In the genomic region with DNA sequence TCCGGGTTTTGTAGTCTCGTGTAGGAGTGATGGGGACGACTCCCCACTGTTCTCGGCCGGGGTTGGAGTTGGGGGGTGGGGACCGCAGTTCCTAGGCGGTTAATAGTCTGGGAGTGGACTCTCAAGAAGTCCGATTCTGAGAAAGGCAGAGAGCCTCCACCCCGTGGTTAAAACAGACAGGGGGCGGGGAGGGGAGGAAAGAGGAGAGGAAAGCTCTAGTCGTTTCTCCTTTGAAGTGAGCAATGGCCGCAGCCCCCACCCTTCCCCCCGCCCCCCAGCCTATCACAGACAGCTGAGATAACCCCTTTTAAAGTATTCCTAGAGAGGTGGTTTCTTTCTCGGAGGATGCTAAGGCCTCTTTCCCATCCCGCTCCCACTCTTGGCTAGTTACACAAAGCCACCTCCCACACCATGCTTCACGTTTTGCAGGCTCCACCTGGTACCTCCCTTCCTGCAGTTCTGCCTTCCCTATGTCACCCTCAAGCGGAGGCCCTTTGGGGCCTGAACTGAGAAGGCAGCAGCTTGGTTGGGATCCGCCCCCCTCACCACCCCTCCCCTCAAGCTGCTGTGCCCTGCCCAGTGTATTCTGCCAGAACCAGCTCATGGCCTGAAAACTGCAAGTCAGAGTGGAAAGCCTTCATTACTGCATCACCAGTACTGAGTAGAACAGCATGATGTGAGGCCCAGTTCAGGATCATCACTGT, we compare ENCODE assay signal across 8 cellular contexts. TPM values are rescaled to one million over a fixed set of nuclear protein-coding genes. Genes with fewer than 3 reads are reported as not detected.
DNase-seq lines count a peak whose midpoint lies in the region; ATAC-seq and TF ChIP-seq lines count a peak whose summit lies in the region.

No MANE protein-coding gene starts in this region.

- H3K27ac ChIP-seq in MM.1S (ENCODE audit: low read length), result peak overlapping the region; percentile 42; the same call in 1 of the 2 replicates
- peak overlapping the region; percentile 93 for H3K27ac ChIP-seq in effector memory CD4-positive, alpha-beta T cell (ENCODE audit: insufficient read depth, low read length, poor library complexity, severe bottlenecking)

- no peaks in the 10 kb centered on the region for H3K27me3 Mint-ChIP-seq in stimulated activated naive CD8-positive, alpha-beta T cell treated with anti-CD3 and anti-CD28 coated beads, Interleukin-15, amount 100 ng/mL, for 72 hours

- peak overlapping the region; percentile 89 for H3K4me2 ChIP-seq in MM.1S (ENCODE audit: low read depth, low read length)

- peak; percentile 2 for ATAC-seq in stimulated activated naive CD8-positive, alpha-beta T cell treated with anti-CD3 and anti-CD28 coated beads, Interleukin-15, amount 100 ng/mL, for 72 hours
- ATAC-seq in HG02970 (IDR thresholded peaks at IDR 0.05; ENCODE audit: low FRiP score, unreplicated experiment), result no peak

- peak overlapping the region; percentile 87 for H3K4me3 ChIP-seq in MM.1S (ENCODE audit: low read length)
- H3K4me3 ChIP-seq in effector memory CD4-positive, alpha-beta T cell (ENCODE audit: insufficient read depth, low read depth, low read length, poor library complexity, severe bottlenecking), result peak overlapping the region; percentile 87
- peak overlapping the region; percentile 74 for H3K4me3 ChIP-seq in mononuclear cell (ENCODE audit: low read length)

- H3K9ac ChIP-seq in MM.1S (ENCODE audit: low read length), result peak overlapping the region; percentile 52

- no peaks in the 10 kb centered on the region for H4K20me1 ChIP-seq in MM.1S (ENCODE audit: insufficient read depth, low read length)

- no peaks in the 10 kb centered on the region for H3K27me3 ChIP-seq in MM.1S (replicated peaks; ENCODE audit: insufficient read depth, low read length)
- H3K27me3 ChIP-seq in effector memory CD4-positive, alpha-beta T cell (replicated peaks; ENCODE audit: control insufficient read depth, insufficient read depth, low read length, poor library complexity, severe bottlenecking), result no peaks in the 10 kb centered on the region
- no peaks in the 10 kb centered on the region for H3K27me3 ChIP-seq in mononuclear cell (ENCODE audit: insufficient read depth, low read length)

- peak; percentile 86 for DNase-seq in DMS 273 (lab: John Stamatoyannopoulos, UW; ENCODE audit: unreplicated experiment)
- DNase-seq in MM.1S, result peak; percentile 63
- DNase-seq in activated CD4-positive, alpha-beta T cell treated with anti-CD3 and anti-CD28 coated beads, Interleukin-2, amount 50 U/mL, for 1 hour, result peak; percentile 54
- DNase-seq in effector memory CD4-positive, alpha-beta T cell, result peak; percentile 24 to 59 (median 53)
- DNase-seq in stimulated activated naive CD8-positive, alpha-beta T cell treated with anti-CD3 and anti-CD28 coated beads, Interleukin-15, amount 100 ng/mL, for 72 hours, result peak; percentile 40 to 68
- DNase-seq in NCI-H1436 treated with DMSO at 0.1 percent for 48 hours (lab: John Stamatoyannopoulos, UW), result no peak

- H3F3A ChIP-seq in MM.1S (ENCODE audit: insufficient read depth, low read length), result peaks cover 10% of the 10 kb centered on the region

- TF ChIP-seq CTCF in MM.1S (IDR thresholded peaks at IDR 0.05; ENCODE audit: low read length), result no peak

- H3K36me3 ChIP-seq in MM.1S (replicated peaks; ENCODE audit: insufficient read depth, low read length), result peaks cover 6% of the 10 kb centered on the region
- peaks cover 24% of the 10 kb centered on the region for H3K36me3 ChIP-seq in effector memory CD4-positive, alpha-beta T cell (ENCODE audit: control insufficient read depth, insufficient read depth, low read length)

- H2AFZ ChIP-seq in MM.1S (ENCODE audit: low read length), result no peak overlapping the region

- peaks cover 60% of the 10 kb centered on the region for H3K79me2 ChIP-seq in MM.1S (ENCODE audit: low read length)

- H3K9me2 ChIP-seq in MM.1S (replicated peaks; ENCODE audit: insufficient read depth, low read length), result no peaks in the 10 kb centered on the region

- peaks cover 38% of the 10 kb centered on the region for H3K4me1 Mint-ChIP-seq in stimulated activated naive CD8-positive, alpha-beta T cell treated with anti-CD3 and anti-CD28 coated beads, Interleukin-15, amount 100 ng/mL, for 72 hours

- peaks cover 28% of the 10 kb centered on the region for H3K4me1 ChIP-seq in MM.1S (ENCODE audit: low read length)
- peaks cover 23% of the 10 kb centered on the region for H3K4me1 ChIP-seq in effector memory CD4-positive, alpha-beta T cell (ENCODE audit: control insufficient read depth, insufficient read depth, low read length, poor library complexity, severe bottlenecking)
- H3K4me1 ChIP-seq in mononuclear cell (ENCODE audit: insufficient read depth, low read length), result peaks cover 39% of the 10 kb centered on the region

- no peaks in the 10 kb centered on the region for H3K9me3 ChIP-seq in MM.1S (replicated peaks; ENCODE audit: insufficient read depth, low read length)
- H3K9me3 ChIP-seq in effector memory CD4-positive, alpha-beta T cell (ENCODE audit: control insufficient read depth, low read length), result no peaks in the 10 kb centered on the region
- H3K9me3 ChIP-seq in mononuclear cell (ENCODE audit: low read depth, low read length), result no peaks in the 10 kb centered on the region

- peak overlapping the region; percentile 92 to 97 for H3K4me3 Mint-ChIP-seq in stimulated activated naive CD8-positive, alpha-beta T cell treated with anti-CD3 and anti-CD28 coated beads, Interleukin-15, amount 100 ng/mL, for 72 hours

- no peaks in the 10 kb centered on the region for H3K9me3 Mint-ChIP-seq in stimulated activated naive CD8-positive, alpha-beta T cell treated with anti-CD3 and anti-CD28 coated beads, Interleukin-15, amount 100 ng/mL, for 72 hours

- H3K27ac Mint-ChIP-seq in stimulated activated naive CD8-positive, alpha-beta T cell treated with anti-CD3 and anti-CD28 coated beads, Interleukin-15, amount 100 ng/mL, for 72 hours, result peak overlapping the region; percentile 96 to 99

RNA-seq across cellular contexts. Expression of gene USP5, which starts 0.9 kb away (rescaled TPM):
- total RNA-seq in mononuclear cell, result 16.4 TPM

RNA-seq across cellular contexts. Expression of gene CDCA3, which starts 1.7 kb away (rescaled TPM):
- total RNA-seq in mononuclear cell, result 0.10 TPM

RNA-seq across cellular contexts. Expression of gene GNB3, which starts 12.1 kb away (rescaled TPM):
- 0.21 TPM for total RNA-seq in mononuclear cell

RNA-seq across cellular contexts. Expression of gene TPI1, which starts 14.5 kb away (rescaled TPM):
- total RNA-seq in mononuclear cell, result 202 TPM

RNA-seq across cellular contexts. Expression of gene SPSB2, which starts 20.3 kb away (rescaled TPM):
- total RNA-seq in mononuclear cell, result 1.6 TPM
